ENCODE assay signal across 1 cellular context in the genomic region with DNA sequence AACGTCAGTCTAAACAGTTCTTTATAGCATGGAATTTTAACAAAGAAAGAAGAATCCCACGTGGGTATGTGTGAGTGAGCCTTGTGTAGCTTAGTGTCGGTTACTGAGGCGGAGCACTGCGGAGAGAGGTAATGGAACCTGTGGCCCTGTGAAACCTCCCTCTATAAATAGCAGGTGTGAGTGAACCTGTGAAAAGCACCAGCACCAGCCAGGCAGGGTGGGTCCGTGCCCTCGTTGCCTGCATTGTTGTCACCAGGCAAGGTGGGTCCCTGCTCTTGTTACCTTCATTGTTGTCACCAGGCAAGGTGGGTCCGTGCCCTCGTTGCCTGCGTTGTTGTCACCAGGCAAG.
A peak's percentile ranks its signal among the peaks of the same experiment; 100 is the strongest.
TF ChIP-seq lines count a peak whose summit lies in the region.

No MANE protein-coding gene starts in this region.

TF ChIP-seq in GM12878, 131 proteins besides CTCF, POLR2A, EP300 and RAD21 (continued from another document):
- peak; percentile 23; the same call in 1 of the 2 replicates for TF ChIP-seq IKZF1 (conservative IDR thresholded peaks at IDR 0.05)
- no peak for TF ChIP-seq TAF1 (IDR thresholded peaks at IDR 0.05; ENCODE audit: borderline replicate concordance, low read depth, low read length)
- peak; percentile 44; the same call in 1 of the 2 replicates for TF ChIP-seq RUNX3 (IDR thresholded peaks at IDR 0.05; ENCODE audit: low read length)
- TF ChIP-seq CBFB (IDR thresholded peaks at IDR 0.05; ENCODE audit: low read depth) = no peak
- TF ChIP-seq MEF2B (IDR thresholded peaks at IDR 0.05; ENCODE audit: partially characterized antibody, poor library complexity, severe bottlenecking) = peak; percentile 55
- TF ChIP-seq ESRRA (IDR thresholded peaks at IDR 0.05; ENCODE audit: low read length) = no peak
